ENCODE assay signal across 1 cellular context in the genomic region with DNA sequence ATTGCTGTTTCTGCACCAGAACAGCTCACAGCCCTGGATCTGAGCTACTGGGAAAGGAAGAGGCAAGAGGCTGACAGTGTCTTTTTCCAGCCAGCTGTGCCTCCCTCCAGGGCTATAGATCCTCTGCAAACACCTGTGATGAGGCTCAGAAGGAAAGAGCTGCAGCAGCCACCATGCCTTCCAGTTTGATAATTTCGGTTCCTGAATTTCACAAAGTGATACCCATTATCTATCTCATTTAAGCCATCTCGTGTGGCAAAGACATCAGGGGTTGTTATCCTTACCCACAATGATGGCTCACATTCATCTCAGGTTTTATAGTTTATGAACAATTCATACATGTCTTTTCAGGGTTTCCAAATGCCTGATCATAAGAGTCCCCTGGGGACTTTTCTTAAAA.
TF ChIP-seq lines count a peak whose summit lies in the region.

No MANE protein-coding gene starts in this region.

TF ChIP-seq in H1, 55 proteins besides CTCF, POLR2A, EP300 and RAD21:
- TF ChIP-seq YY1 (IDR thresholded peaks at IDR 0.05; ENCODE audit: low read depth, low read length) (no peak), CBX5 (IDR thresholded peaks at IDR 0.05; ENCODE audit: low read depth, low read length) (no peak), BCL11A (IDR thresholded peaks at IDR 0.05; ENCODE audit: low read depth in 2 of 2, low read length in 2 of 2) (no peak)
